1 cellular context compared by ENCODE assay signal in genomic region chr10:6722616-6723004, GRCh38.
TF ChIP-seq lines count a peak whose summit lies in the region.

No MANE protein-coding gene starts in this region.

TF ChIP-seq in A549, 52 proteins besides CTCF, POLR2A, EP300 and RAD21 (continued from another document):
- TF ChIP-seq NFE2L2 (conservative IDR thresholded peaks at IDR 0.05; ENCODE audit: low read length): no peak
TF ChIP-seq in A549: peak in this region for 0.
